In genomic region chr12:46209914-46210834, GRCh38 we compare ENCODE assay signal across 8 cellular contexts. TPM values are rescaled to one million over a fixed set of nuclear protein-coding genes. Genes with fewer than 3 reads are reported as not detected.
DNase-seq lines count a peak whose midpoint lies in the region; ATAC-seq and TF ChIP-seq lines count a peak whose summit lies in the region.

No MANE protein-coding gene starts in this region.

- H3K23ac ChIP-seq in mesendoderm (ENCODE audit: low read length) = no peak overlapping the region

- H3K4me1 ChIP-seq in mesendoderm (ENCODE audit: control insufficient read depth, low read depth, low read length) = peaks cover 4% of the 10 kb centered on the region

- H2BK15ac ChIP-seq in mesendoderm (replicated peaks; ENCODE audit: low read depth) = no peak overlapping the region

- peak; percentile 64 for ATAC-seq in GM19324 (IDR thresholded peaks at IDR 0.05; ENCODE audit: low FRiP score, unreplicated experiment)
- ATAC-seq in HG03439 (IDR thresholded peaks at IDR 0.05; ENCODE audit: unreplicated experiment) = peak; percentile 60
- ATAC-seq in activated naive CD8-positive, alpha-beta T cell treated with anti-CD3 and anti-CD28 coated beads, Interleukin-2, amount 50 U/mL, for 24 hours = peak; percentile 77
- ATAC-seq in GM21737 (IDR thresholded peaks at IDR 0.05; ENCODE audit: unreplicated experiment) = no peak

- no peak overlapping the region for H3K18ac ChIP-seq in mesendoderm (ENCODE audit: low read length)

- H4K5ac ChIP-seq in mesendoderm (ENCODE audit: low read length) = no peak overlapping the region

- no peaks in the 10 kb centered on the region for H3K9me3 Mint-ChIP-seq in activated naive CD8-positive, alpha-beta T cell treated with anti-CD3 and anti-CD28 coated beads, Interleukin-2, amount 50 U/mL, for 24 hours

- no peak overlapping the region for H4K8ac ChIP-seq in mesendoderm (ENCODE audit: low read depth, low read length)

- H3K79me2 ChIP-seq in mesendoderm (ENCODE audit: control insufficient read depth, insufficient read depth, low read length) = peaks cover 20% of the 10 kb centered on the region

- H3K56ac ChIP-seq in mesendoderm (ENCODE audit: low read length) = no peak overlapping the region

- no peak overlapping the region for H3K4me3 ChIP-seq in mesendoderm (ENCODE audit: low read length)

- DNase-seq in RWPE1 (ENCODE audit: low spot score) (peak; percentile 56), mesendoderm (peak; percentile 39), GOT3 (lab: John Stamatoyannopoulos, UW) (no peak)
- DNase-seq in activated naive CD8-positive, alpha-beta T cell treated with anti-CD3 and anti-CD28 coated beads, Interleukin-2, amount 50 U/mL, for 24 hours = peak; percentile 77
- DNase-seq in stimulated activated naive CD4-positive, alpha-beta T cell treated with Interleukin-2 at 50 U/mL for 16 hours (lab: John Stamatoyannopoulos, UW) = peak; percentile 70

- peaks cover 94% of the 10 kb centered on the region for H3K4me1 Mint-ChIP-seq in activated naive CD8-positive, alpha-beta T cell treated with anti-CD3 and anti-CD28 coated beads, Interleukin-2, amount 50 U/mL, for 24 hours

- TF ChIP-seq CTCF in RWPE1 (conservative IDR thresholded peaks at IDR 0.05; ENCODE audit: low read depth) = no peak

- no peak overlapping the region for H3K9ac ChIP-seq in mesendoderm (ENCODE audit: low read length)

- peak overlapping the region; percentile 97 for H3K27ac Mint-ChIP-seq in activated naive CD8-positive, alpha-beta T cell treated with anti-CD3 and anti-CD28 coated beads, Interleukin-2, amount 50 U/mL, for 24 hours

- H3K27me3 ChIP-seq in mesendoderm (ENCODE audit: insufficient read depth, low read length, poor library complexity) = no peaks in the 10 kb centered on the region

- POLR2A ChIA-PET in RWPE1 (lab: Yijun Ruan, JAX; ENCODE audit: low non-redundant PET) = interaction anchor here (0.7 kb wide), 1 partner anchor 56 kb away, joined by 3 read pairs; no protein-coding TSS in a partner anchor

- CTCF ChIA-PET in RWPE1 (lab: Yijun Ruan, JAX) = no interaction called here

- H3K4me3 Mint-ChIP-seq in activated naive CD8-positive, alpha-beta T cell treated with anti-CD3 and anti-CD28 coated beads, Interleukin-2, amount 50 U/mL, for 24 hours = peak overlapping the region; percentile 58

- H3K27ac ChIP-seq in RWPE1 (peak overlapping the region; percentile 55), mesendoderm (ENCODE audit: low read depth, low read length) (no peak overlapping the region)

- no peak overlapping the region for H3K4me2 ChIP-seq in mesendoderm (ENCODE audit: low read length)

- peaks cover 90% of the 10 kb centered on the region for H3K36me3 Mint-ChIP-seq in activated naive CD8-positive, alpha-beta T cell treated with anti-CD3 and anti-CD28 coated beads, Interleukin-2, amount 50 U/mL, for 24 hours (ENCODE audit: low read depth)

- H2BK120ac ChIP-seq in mesendoderm (ENCODE audit: low read depth, low read length) = no peak overlapping the region

- no peak overlapping the region for H3K4ac ChIP-seq in mesendoderm (ENCODE audit: low read depth, low read length)

- peaks cover 2% of the 10 kb centered on the region for H3K36me3 ChIP-seq in mesendoderm (ENCODE audit: control insufficient read depth, insufficient read depth, low read length)

- H2BK5ac ChIP-seq in mesendoderm (ENCODE audit: low read length) = no peak overlapping the region

- WGBS in mesendoderm (ENCODE audit: extremely low coverage, insufficient coverage, low lambda C conversion rate) = no CpG with 5 or more reads among the region's 12 CpGs

- H2AK5ac ChIP-seq in mesendoderm (ENCODE audit: low read length) = no peak overlapping the region

- no peaks in the 10 kb centered on the region for H3K27me3 Mint-ChIP-seq in activated naive CD8-positive, alpha-beta T cell treated with anti-CD3 and anti-CD28 coated beads, Interleukin-2, amount 50 U/mL, for 24 hours

- peaks cover 18% of the 10 kb centered on the region for H3K79me1 ChIP-seq in mesendoderm (ENCODE audit: low read length)

RNA-seq across cellular contexts. Expression of gene SLC38A1, which starts 58.7 kb away (rescaled TPM):
- 155 TPM for polyA plus RNA-seq in mesendoderm (2013, experiment 1 of 2)
- polyA plus RNA-seq in mesendoderm (2013, experiment 2 of 2) = 154 TPM
